16 cellular contexts compared by ENCODE assay signal in the genomic region with DNA sequence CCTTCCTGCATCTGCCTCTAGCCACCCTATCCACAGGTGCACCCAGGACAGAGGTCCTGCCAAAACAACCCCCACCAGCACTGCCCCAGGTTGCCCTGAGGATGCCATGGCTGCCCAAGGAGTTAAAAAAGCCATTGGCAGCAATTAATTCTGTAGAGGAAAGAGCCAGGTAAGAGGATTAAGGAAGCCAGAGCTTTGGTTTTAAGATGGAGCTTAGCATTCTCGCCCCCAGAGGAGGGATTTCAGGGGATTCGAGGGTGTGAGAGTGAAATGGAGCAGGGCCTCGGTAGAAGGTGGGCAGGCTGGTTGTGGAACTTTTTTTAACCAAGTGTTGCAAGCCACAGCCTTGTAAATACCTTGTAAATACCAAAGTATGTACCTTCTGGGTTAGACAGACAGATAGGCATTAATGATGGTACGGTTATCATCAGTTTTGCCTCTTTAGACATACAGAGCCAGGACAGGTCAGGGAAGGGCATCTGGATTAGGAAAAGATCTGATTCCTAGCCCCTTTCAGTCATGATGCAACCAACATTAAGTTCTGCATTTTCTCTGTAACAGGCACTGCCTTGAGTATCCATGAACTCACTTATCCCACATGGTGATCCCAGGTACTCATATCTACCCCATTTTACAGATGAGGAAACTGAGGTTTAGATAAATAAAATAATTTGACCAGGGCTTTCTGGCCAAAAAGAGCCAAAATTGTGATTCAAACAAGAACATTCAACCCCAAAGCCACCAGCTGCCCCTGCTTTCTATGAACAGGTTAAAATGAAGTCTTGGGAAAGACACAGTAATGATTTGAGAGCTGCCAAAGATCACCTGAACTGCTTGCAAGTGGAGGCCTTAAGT.
DNase-seq lines count a peak whose midpoint lies in the region; ATAC-seq, FAIRE-seq and TF ChIP-seq lines count a peak whose summit lies in the region.
"Had no signal": no experiment of that assay in that cellular context is flagged by ENCODE, and none has a peak within 500 bp of the region (broad histone marks: within the 10 kb centered on the region; RNA-seq: fewer than 3 reads in every experiment).

No MANE protein-coding gene starts in this region.

- no peak overlapping the region for H2AK9ac ChIP-seq in IMR-90 (replicated peaks; ENCODE audit: low read depth, low read length, poor library complexity)

- POLR2A ChIA-PET in IMR-90 (lab: Charles Lee; ENCODE audit: unreplicated experiment) (no interaction called here), K562 (lab: Yijun Ruan, JAX) (interaction anchor here (0.6 to 1.7 kb wide), 3 partner anchors 11 to 1090 kb away, joined by 3 to 5 read pairs (median 3); no protein-coding TSS in a partner anchor)

- TF ChIP-seq CTCF in IMR-90 (conservative IDR thresholded peaks at IDR 0.05; ENCODE audit: low read depth, low read length) (no peak), K562 (IDR thresholded peaks at IDR 0.05 in 2 of 3, conservative IDR thresholded peaks at IDR 0.05 in 1 of 3; ENCODE audit: insufficient read depth in 2 of 3, low read depth in 1 of 3, low read length in 3 of 3) (no peak), progenitor cell of endocrine pancreas (IDR thresholded peaks at IDR 0.05; ENCODE audit: unreplicated experiment) (no peak)

- DNase-seq in IMR-90: no peak
- no peak for DNase-seq in K562 (ENCODE audit: extremely low read depth in 1 of 4, low spot score in 3 of 4)
- no peak for DNase-seq in progenitor cell of endocrine pancreas (ENCODE audit: low spot score, unreplicated experiment)
- DNase-seq in SKM-1 treated with dmso at 0.1 percent for 144 hours (lab: John Stamatoyannopoulos, UW; ENCODE audit: unreplicated experiment): no peak
- DNase-seq: CD8-positive, alpha-beta memory T cell; DMS79; H9; NCI-H1105 treated with DMSO at 0.1 percent for 48 hours; NCI-H1694 treated with DMSO at 0.1 percent for 48 hours; NCI-H510A; PC-3; RPMI8226 had no signal

- H2BK5ac ChIP-seq in IMR-90 (ENCODE audit: low read depth, low read length, poor library complexity, severe bottlenecking): no peak overlapping the region

- 100% methylated on average over 1 of the region's 4 CpGs; no CpG with 5 or more reads in 1 of the 2 experiments for WGBS in IMR-90 (ENCODE audit: extremely low coverage in 2 of 2, insufficient read length in 1 of 2), 2 experiments
- WGBS in K562 (ENCODE audit: insufficient coverage, low coverage, missing lambda C conversion rate): 68% methylated on average over 4 of the region's 4 CpGs

- TF ChIP-seq POLR2A in IMR-90 (IDR thresholded peaks at IDR 0.05; ENCODE audit: low read depth, low read length) (no peak), K562 (conservative IDR thresholded peaks at IDR 0.05) (no peak)

- BruUV-seq in IMR-90 (replicated peaks; lab: Mats Ljungman, UMichigan): TSS peak; percentile 3
- BruUV-seq in K562 (replicated peaks; lab: Mats Ljungman, UMichigan): no TSS peak

- no peaks in the 10 kb centered on the region for H3K79me2 ChIP-seq in K562 (ENCODE audit: control insufficient read depth, insufficient read depth, low read length)

- no peak overlapping the region for H2AK5ac ChIP-seq in IMR-90 (ENCODE audit: low read depth, low read length)

- H3K56ac ChIP-seq in IMR-90 (ENCODE audit: extremely low read depth, insufficient read depth, low read length): no peak overlapping the region

- no peak for TF ChIP-seq EP300 in K562 (IDR thresholded peaks at IDR 0.05; ENCODE audit: low read length)

- no peak overlapping the region for H2BK20ac ChIP-seq in IMR-90 (ENCODE audit: low read depth, low read length)

- no peak overlapping the region for H3K18ac ChIP-seq in IMR-90 (ENCODE audit: low read depth, low read length)

- H2BK15ac ChIP-seq in IMR-90 (ENCODE audit: low read depth, low read length): no peak overlapping the region

- no peak overlapping the region for H3K4me3 ChIP-seq in BLaER1
- no peak overlapping the region for H3K4me3 ChIP-seq in IMR-90 (ENCODE audit: insufficient read depth, low read depth, low read length)
- no peak overlapping the region for H3K4me3 ChIP-seq in K562

- no peaks in the 10 kb centered on the region for H3K27me3 ChIP-seq in BLaER1
- no peaks in the 10 kb centered on the region for H3K27me3 ChIP-seq in IMR-90 (ENCODE audit: control insufficient read depth, insufficient read depth, low read length)
- no peaks in the 10 kb centered on the region for H3K27me3 ChIP-seq in K562 (ENCODE audit: control insufficient read depth in 2 of 2, insufficient read depth in 2 of 2, low read length in 2 of 2)

- no peak overlapping the region for H4K5ac ChIP-seq in IMR-90 (ENCODE audit: low read depth, low read length)

- no peak for FAIRE-seq in K562 (lab: Jason Lieb, UNC)
- FAIRE-seq: A204.1 had no signal

- H3K4me3 Mint-ChIP-seq in progenitor cell of endocrine pancreas (ENCODE audit: low read depth): no peak overlapping the region
- H3K4me3 Mint-ChIP-seq: CD8-positive, alpha-beta memory T cell; H9 had no signal

- H3K4me1 ChIP-seq in BLaER1 (peaks cover 58% of the 10 kb centered on the region), IMR-90 (ENCODE audit: control insufficient read depth, insufficient read depth, low read length) (peaks cover 42% of the 10 kb centered on the region), K562 (replicated peaks in 1 of 2; ENCODE audit: control insufficient read depth in 2 of 2, insufficient read depth in 2 of 2, low read length in 2 of 2) (peaks cover 0 to 10% of the 10 kb centered on the region in 2 experiments; a peak in 2 of 5 replicates)

- peak overlapping the region; percentile 89; the same call in 1 of the 2 replicates for H3K4me2 ChIP-seq in BLaER1
- H3K4me2 ChIP-seq in IMR-90 (ENCODE audit: low read depth, low read length): no peak overlapping the region
- no peak overlapping the region for H3K4me2 ChIP-seq in K562 (ENCODE audit: insufficient read depth, low read length)

- H3K79me1 ChIP-seq in IMR-90 (ENCODE audit: low read depth in 1 of 2, low read length in 2 of 2): peaks cover 60 to 96% of the 10 kb centered on the region in 2 experiments

- peaks cover 100% of the 10 kb centered on the region for H4K20me1 ChIP-seq in BLaER1
- H4K20me1 ChIP-seq in IMR-90 (ENCODE audit: insufficient read depth, low read length): peaks cover 57% of the 10 kb centered on the region
- H4K20me1 ChIP-seq in K562 (replicated peaks; ENCODE audit: control insufficient read depth, insufficient read depth, low read length): peaks cover 12% of the 10 kb centered on the region

- H3K27me3 Mint-ChIP-seq in progenitor cell of endocrine pancreas: no peaks in the 10 kb centered on the region
- H3K27me3 Mint-ChIP-seq: CD8-positive, alpha-beta memory T cell had no signal

- H2BK120ac ChIP-seq in IMR-90 (ENCODE audit: low read depth, low read length): no peak overlapping the region

- no peak for TF ChIP-seq RAD21 in IMR-90 (IDR thresholded peaks at IDR 0.05; ENCODE audit: low read length)
- TF ChIP-seq RAD21 in K562 (CRISPR knock-in tag; conservative IDR thresholded peaks at IDR 0.05 in 1 of 2, IDR thresholded peaks at IDR 0.05 in 1 of 2): no peak

- CTCF ChIA-PET in IMR-90 (lab: Yijun Ruan, JAX) (no interaction called here), K562 (lab: Yijun Ruan, JAX; ENCODE audit: low intra/inter-chr PET ratio) (no interaction called here)

- no peak overlapping the region for H3K4ac ChIP-seq in IMR-90 (ENCODE audit: low read depth, low read length)

- no peak overlapping the region for H3K23ac ChIP-seq in IMR-90 (ENCODE audit: low read depth, low read length)

- H3K27ac Mint-ChIP-seq in progenitor cell of endocrine pancreas: peak overlapping the region; percentile 41

- no peak overlapping the region for H3K27ac ChIP-seq in BLaER1
- no peak overlapping the region for H3K27ac ChIP-seq in IMR-90 (ENCODE audit: insufficient read depth, low read length)
- no peak overlapping the region for H3K27ac ChIP-seq in K562 (ENCODE audit: extremely low read depth, low read depth, low read length)

- H3K9me1 ChIP-seq in IMR-90 (ENCODE audit: insufficient read depth, low read length): peaks cover 30% of the 10 kb centered on the region
- no peaks in the 10 kb centered on the region for H3K9me1 ChIP-seq in K562 (ENCODE audit: control insufficient read depth, insufficient read depth, low read length)

- H3K36me3 ChIP-seq in BLaER1 (peaks cover 71% of the 10 kb centered on the region), IMR-90 (ENCODE audit: control insufficient read depth, insufficient read depth, low read length) (peaks cover 62% of the 10 kb centered on the region), K562 (ENCODE audit: control insufficient read depth, insufficient read depth, low read length) (peaks cover 30% of the 10 kb centered on the region; the same call in 2 of the 3 replicates)

- H2AFZ ChIP-seq in IMR-90 (replicated peaks; ENCODE audit: low read length, poor library complexity) (no peak overlapping the region), K562 (ENCODE audit: low read depth, low read length) (no peak overlapping the region)

- intact Hi-C loops in IMR-90 (cut with micrococcal nuclease) (no loop called here), K562 (cut with micrococcal nuclease) (no loop called here)

- H3K9me3 ChIP-seq in BLaER1 (no peaks in the 10 kb centered on the region), IMR-90 (ENCODE audit: control insufficient read depth, insufficient read depth, low read length) (no peaks in the 10 kb centered on the region), K562 (replicated peaks; ENCODE audit: control insufficient read depth, insufficient read depth, low read depth, low read length) (no peaks in the 10 kb centered on the region)

- no peak overlapping the region for H4K91ac ChIP-seq in IMR-90 (ENCODE audit: insufficient read depth, low read depth, low read length)

- no peak overlapping the region for H3K14ac ChIP-seq in IMR-90 (replicated peaks; ENCODE audit: low read depth, low read length)

- dilution Hi-C loops in IMR-90 (cut with HindIII; ENCODE audit: low sequenced_read_pairs, unreplicated experiment): no loop called here

- H3K36me3 Mint-ChIP-seq in progenitor cell of endocrine pancreas (ENCODE audit: insufficient read depth): peaks cover 7% of the 10 kb centered on the region

- in situ Hi-C loops in IMR-90 (cut with MboI; ENCODE audit: low sequenced_read_pairs): no loop called here
- in situ Hi-C loops in K562 (cut with MboI): no loop called here

- H3K9ac ChIP-seq in BLaER1: no peak overlapping the region
- no peak overlapping the region for H3K9ac ChIP-seq in IMR-90 (ENCODE audit: low read depth, low read length)
- H3K9ac ChIP-seq in K562 (ENCODE audit: insufficient read depth in 1 of 2, low read depth in 2 of 2, low read length in 2 of 2): 0 out of 4 replicates have a peak overlapping the region, but pooled peaks of 1 of the 2 experiments have one; percentile 12

- H4K8ac ChIP-seq in IMR-90 (ENCODE audit: low read depth in 2 of 2, low read length in 2 of 2): no peak overlapping the region

- peaks cover 7% of the 10 kb centered on the region for H3K4me1 Mint-ChIP-seq in progenitor cell of endocrine pancreas (ENCODE audit: low read depth)
- H3K4me1 Mint-ChIP-seq: CD8-positive, alpha-beta memory T cell had no signal

- ATAC-seq in IMR-90 (ENCODE audit: low read depth) (no peak), K562 (no peak), GM21526 (IDR thresholded peaks at IDR 0.05; ENCODE audit: low FRiP score, unreplicated experiment) (no peak), HG03025 (IDR thresholded peaks at IDR 0.05; ENCODE audit: low FRiP score, unreplicated experiment) (no peak)
- ATAC-seq: PC-3 had no signal

- H3K9me3 Mint-ChIP-seq in progenitor cell of endocrine pancreas (ENCODE audit: low read depth): no peaks in the 10 kb centered on the region
- H3K9me3 Mint-ChIP-seq: CD8-positive, alpha-beta memory T cell; H9 had no signal
